Comparison of ENCODE assay signal across 10 cellular contexts in genomic region chr17:17032131-17032692, GRCh38. TPM values are rescaled to one million over a fixed set of nuclear protein-coding genes. Genes with fewer than 3 reads are reported as not detected.
DNase-seq lines count a peak whose midpoint lies in the region; TF ChIP-seq lines count a peak whose summit lies in the region.
"Had no signal": no experiment of that assay in that cellular context is flagged by ENCODE, and none has a peak within 500 bp of the region (broad histone marks: within the 10 kb centered on the region; RNA-seq: fewer than 3 reads in every experiment).

No MANE protein-coding gene starts in this region.

- peak overlapping the region; percentile 55 for H3K27ac ChIP-seq in ascending aorta
- peak overlapping the region; percentile 80 for H3K27ac ChIP-seq in left ventricle myocardium inferior (replicated peaks)
- no peak overlapping the region for H3K27ac ChIP-seq in OCI-LY7 (ENCODE audit: low read depth, low read length, poor library complexity, severe bottlenecking)
- peak overlapping the region in 1 of 2 donors; percentile 14 for H3K27ac ChIP-seq in prostate gland
- H3K27ac ChIP-seq: HL-60 had no signal

- H3K9me2 ChIP-seq in OCI-LY7 (ENCODE audit: insufficient read depth, low read length), result no peaks in the 10 kb centered on the region

- no peak overlapping the region for H2AFZ ChIP-seq in OCI-LY7 (ENCODE audit: low read length)

- no peak overlapping the region for H3K4me2 ChIP-seq in OCI-LY7 (ENCODE audit: low read length)

- CTCF ChIA-PET in OCI-LY7 (lab: Charles Lee; ENCODE audit: unreplicated experiment), result no interaction called here

- H3K4me1 Mint-ChIP-seq in progenitor cell of endocrine pancreas (ENCODE audit: low read depth), result peaks cover 20% of the 10 kb centered on the region

- H3K4me1 ChIP-seq in ascending aorta (peaks cover 9 to 26% of the 10 kb centered on the region in 2 donors), left ventricle myocardium inferior (peaks cover 47% of the 10 kb centered on the region), OCI-LY7 (ENCODE audit: insufficient read depth, low read length, poor library complexity, severe bottlenecking) (peaks cover 5% of the 10 kb centered on the region), prostate gland (replicated peaks) (peaks cover 7% of the 10 kb centered on the region)

- no peak for TF ChIP-seq CTCF in ascending aorta (IDR thresholded peaks at IDR 0.05)
- no peak for TF ChIP-seq CTCF in left ventricle myocardium inferior (IDR thresholded peaks at IDR 0.05; ENCODE audit: borderline replicate concordance)
- TF ChIP-seq CTCF in progenitor cell of endocrine pancreas (IDR thresholded peaks at IDR 0.05; ENCODE audit: unreplicated experiment), result no peak
- no peak for TF ChIP-seq CTCF in OCI-LY7 (conservative IDR thresholded peaks at IDR 0.05; ENCODE audit: low read length)
- TF ChIP-seq CTCF in prostate gland (IDR thresholded peaks at IDR 0.05), result no peak

- H3K9me3 ChIP-seq in ascending aorta (no peaks in the 10 kb centered on the region), left ventricle myocardium inferior (replicated peaks) (no peaks in the 10 kb centered on the region), OCI-LY7 (ENCODE audit: low read length) (no peaks in the 10 kb centered on the region), prostate gland (no peaks in the 10 kb centered on the region)

- no peaks in the 10 kb centered on the region for H3K79me2 ChIP-seq in OCI-LY7 (ENCODE audit: insufficient read depth, low read depth, low read length)

- H3K27me3 Mint-ChIP-seq in progenitor cell of endocrine pancreas, result no peaks in the 10 kb centered on the region
- H3K27me3 Mint-ChIP-seq: stimulated activated naive CD8-positive, alpha-beta T cell treated with anti-CD3 and anti-CD28 coated beads, Interleukin-15, Interleukin-2, amounts not matched to agents 100 ng/mL and 50 ng/mL, for 24 hours had no signal

- no peaks in the 10 kb centered on the region for H4K20me1 ChIP-seq in OCI-LY7 (ENCODE audit: insufficient read depth, low read length)

- DNase-seq in GM03348 (ENCODE audit: low spot score) (peak; percentile 94), ascending aorta (ENCODE audit: low spot score in 2 of 2) (peak in 1 of 2 donors; percentile 87), left ventricle myocardium inferior (peak; percentile 57), progenitor cell of endocrine pancreas (ENCODE audit: low spot score, unreplicated experiment) (no peak), NCI-H2029 treated with DMSO at 0.1 percent for 48 hours (lab: John Stamatoyannopoulos, UW) (no peak), OCI-LY7 (ENCODE audit: low spot score) (no peak), NCI-H345 treated with DMSO at 0.1 percent for 48 hours (lab: John Stamatoyannopoulos, UW; ENCODE audit: unreplicated experiment) (no peak), prostate gland (ENCODE audit: low spot score) (no peak)

- no peak for TF ChIP-seq POLR2A in prostate gland (IDR thresholded peaks at IDR 0.05)

- 52% methylated on average over 8 of the region's 13 CpGs for WGBS in prostate gland

- H3K36me3 Mint-ChIP-seq in progenitor cell of endocrine pancreas (ENCODE audit: insufficient read depth), result no peaks in the 10 kb centered on the region

- no peak overlapping the region for H3K4me3 ChIP-seq in ascending aorta
- no peak overlapping the region for H3K4me3 ChIP-seq in left ventricle myocardium inferior
- no peak overlapping the region for H3K4me3 ChIP-seq in OCI-LY7 (ENCODE audit: low read depth, low read length, poor library complexity, severe bottlenecking)
- H3K4me3 ChIP-seq in prostate gland, result no peak overlapping the region

- no peaks in the 10 kb centered on the region for H3K36me3 ChIP-seq in ascending aorta
- no peaks in the 10 kb centered on the region for H3K36me3 ChIP-seq in left ventricle myocardium inferior
- H3K36me3 ChIP-seq in OCI-LY7 (ENCODE audit: insufficient read depth, low read length), result no peaks in the 10 kb centered on the region
- no peaks in the 10 kb centered on the region for H3K36me3 ChIP-seq in prostate gland

- H3K27me3 ChIP-seq in ascending aorta, result no peaks in the 10 kb centered on the region
- H3K27me3 ChIP-seq in left ventricle myocardium inferior (ENCODE audit: low read depth), result no peaks in the 10 kb centered on the region
- H3K27me3 ChIP-seq in prostate gland (replicated peaks; ENCODE audit: insufficient read depth), result no peaks in the 10 kb centered on the region

- BruUV-seq in OCI-LY7 (replicated peaks; lab: Mats Ljungman, UMichigan), result no TSS peak

- H3K27ac Mint-ChIP-seq in progenitor cell of endocrine pancreas, result peak overlapping the region; percentile 46
- H3K27ac Mint-ChIP-seq: stimulated activated naive CD8-positive, alpha-beta T cell treated with anti-CD3 and anti-CD28 coated beads, Interleukin-15, Interleukin-2, amounts not matched to agents 100 ng/mL and 50 ng/mL, for 24 hours had no signal

- intact Hi-C loops in ascending aorta (cut with DNase I) (no loop called here), left ventricle myocardium inferior (cut with micrococcal nuclease) (no loop called here), OCI-LY7 (cut with micrococcal nuclease; ENCODE audit: unreplicated experiment) (no loop called here), prostate gland (cut with DNase I) (no loop called here)

- no peaks in the 10 kb centered on the region for H3K9me3 Mint-ChIP-seq in progenitor cell of endocrine pancreas (ENCODE audit: low read depth)
- H3K9me3 Mint-ChIP-seq: stimulated activated naive CD8-positive, alpha-beta T cell treated with anti-CD3 and anti-CD28 coated beads, Interleukin-15, Interleukin-2, amounts not matched to agents 100 ng/mL and 50 ng/mL, for 24 hours had no signal

- POLR2A ChIA-PET in OCI-LY7 (lab: Charles Lee), result interaction anchor here (0.6 kb wide), 1 partner anchor 235 kb away, joined by 4 read pairs; no protein-coding TSS in a partner anchor

- no peak overlapping the region for H3K4me3 Mint-ChIP-seq in progenitor cell of endocrine pancreas (ENCODE audit: low read depth)
- H3K4me3 Mint-ChIP-seq: stimulated activated naive CD8-positive, alpha-beta T cell treated with anti-CD3 and anti-CD28 coated beads, Interleukin-15, Interleukin-2, amounts not matched to agents 100 ng/mL and 50 ng/mL, for 24 hours had no signal

RNA-seq across cellular contexts. Expression of gene MPRIP, which starts 10.0 kb away (rescaled TPM):
- total RNA-seq in ascending aorta (246 TPM), left ventricle myocardium inferior (350 TPM), progenitor cell of endocrine pancreas (180 and 195 TPM in 2 replicates), OCI-LY7 (2022) (109 and 118 TPM in 2 replicates), prostate gland (100 to 1,000 TPM in 1 of 2 donors, 10 to 100 TPM in 1; 84.3 to 258 TPM)
- 73.3 and 78.9 TPM in 2 replicates for total RNA-seq in OCI-LY7 (2014; rRNA removed; shearing (Covaris generic))

Comparison
In these comparisons a context has a peak if more than half of its experiments do, and no peak if none do; other contexts are left out.
1. DNase-seq: peak in GM03348 (single experiment) and left ventricle myocardium inferior (single experiment); none in progenitor cell of endocrine pancreas (single experiment), NCI-H2029 treated with DMSO at 0.1 percent for 48 hours (single experiment), OCI-LY7 (single experiment), NCI-H345 treated with DMSO at 0.1 percent for 48 hours (single experiment) and prostate gland (single experiment).